ENCODE assay signal across 1 cellular context in genomic region chr12:127209318-127209717, GRCh38.
TF ChIP-seq lines count a peak whose summit lies in the region.

No MANE protein-coding gene starts in this region.

TF ChIP-seq in K562, 482 proteins besides CTCF, POLR2A, EP300 and RAD21:
- TF ChIP-seq RBFOX2 (IDR thresholded peaks at IDR 0.05; ENCODE audit: low read depth, low read length) (no peak), NFIC (IDR thresholded peaks at IDR 0.05) (peak; percentile 28; the same call in 1 of the 2 replicates)
TF ChIP-seq in K562: peak in this region for 1.
